Comparison of ENCODE assay signal across 15 cellular contexts in the genomic region with DNA sequence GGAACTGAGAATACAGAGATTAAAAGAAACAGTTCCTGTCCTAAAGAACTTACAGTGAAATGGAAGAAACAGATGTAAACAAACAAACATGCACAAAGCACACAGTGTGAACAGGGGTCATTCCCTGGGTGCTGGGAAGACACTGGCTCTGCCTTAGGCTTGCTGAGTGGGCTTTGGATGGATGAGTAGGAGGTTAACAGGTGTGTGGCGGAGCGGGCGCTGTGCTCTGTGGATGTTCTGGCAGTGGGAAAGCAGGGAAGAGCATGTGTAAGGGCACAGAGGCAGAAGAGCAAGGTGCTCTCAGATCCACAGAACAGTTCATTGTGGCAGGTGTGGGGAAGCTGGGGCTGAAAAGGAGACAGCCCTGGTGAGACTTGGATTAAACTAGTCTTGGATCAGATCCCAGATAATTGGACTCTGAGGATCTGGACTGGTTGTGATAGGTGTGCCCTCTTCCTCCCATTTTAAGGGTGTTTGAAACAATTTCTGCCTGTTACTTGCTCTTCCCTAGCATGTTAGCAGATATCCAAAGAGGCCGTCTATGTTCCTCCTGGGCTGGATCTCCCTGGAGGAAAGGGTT. TPM values are rescaled to one million over a fixed set of nuclear protein-coding genes. Genes with fewer than 3 reads are reported as not detected.
DNase-seq lines count a peak whose midpoint lies in the region; ATAC-seq and TF ChIP-seq lines count a peak whose summit lies in the region.
"Had no signal": no experiment of that assay in that cellular context is flagged by ENCODE, and none has a peak within 500 bp of the region (broad histone marks: within the 10 kb centered on the region; RNA-seq: fewer than 3 reads in every experiment).

No MANE protein-coding gene starts in this region.

- H3K9me3 Mint-ChIP-seq in MCF 10A (ENCODE audit: unreplicated experiment) (no peaks in the 10 kb centered on the region), brain (no peaks in the 10 kb centered on the region)
- H3K9me3 Mint-ChIP-seq: IgD-negative memory B cell had no signal

- no peak overlapping the region for H2BK20ac ChIP-seq in IMR-90 (ENCODE audit: low read depth, low read length)

- H3K36me3 ChIP-seq in breast epithelium (no peaks in the 10 kb centered on the region), IMR-90 (ENCODE audit: control insufficient read depth, insufficient read depth, low read length) (peaks cover 14% of the 10 kb centered on the region; the same call in 1 of the 2 replicates)

- TF ChIP-seq CTCF in MCF 10A (IDR thresholded peaks at IDR 0.05; ENCODE audit: unreplicated experiment) (no peak), breast epithelium (IDR thresholded peaks at IDR 0.05) (no peak), IMR-90 (conservative IDR thresholded peaks at IDR 0.05; ENCODE audit: low read depth, low read length) (no peak), brain (conservative IDR thresholded peaks at IDR 0.05) (no peak), coronary artery (IDR thresholded peaks at IDR 0.05) (no peak)

- TF ChIP-seq POLR2A in breast epithelium (IDR thresholded peaks at IDR 0.05) (no peak), IMR-90 (IDR thresholded peaks at IDR 0.05; ENCODE audit: low read depth, low read length) (no peak)

- intact Hi-C loops in MCF 10A (cut with micrococcal nuclease) (no loop called here), breast epithelium (cut with DNase I; ENCODE audit: low total_unique reads) (no loop called here), IMR-90 (cut with micrococcal nuclease) (no loop called here)

- H3K4ac ChIP-seq in IMR-90 (ENCODE audit: low read depth, low read length) = no peak overlapping the region

- H4K5ac ChIP-seq in IMR-90 (ENCODE audit: low read depth, low read length) = no peak overlapping the region

- no peak overlapping the region for H3K56ac ChIP-seq in IMR-90 (ENCODE audit: extremely low read depth, insufficient read depth, low read length)

- no peak overlapping the region for H2AK5ac ChIP-seq in IMR-90 (ENCODE audit: low read depth, low read length)

- H2AK9ac ChIP-seq in IMR-90 (replicated peaks; ENCODE audit: low read depth, low read length, poor library complexity) = peak overlapping the region; percentile 84

- H3K4me3 Mint-ChIP-seq in MCF 10A (ENCODE audit: unreplicated experiment) (no peak overlapping the region), brain (no peak overlapping the region)
- H3K4me3 Mint-ChIP-seq: IgD-negative memory B cell had no signal

- H3K4me3 ChIP-seq in breast epithelium = no peak overlapping the region
- H3K4me3 ChIP-seq in IMR-90 (ENCODE audit: insufficient read depth, low read depth, low read length) = no peak overlapping the region
- H3K4me3 ChIP-seq in coronary artery = no peak overlapping the region

- no peak overlapping the region for H3K27ac ChIP-seq in breast epithelium
- H3K27ac ChIP-seq in IMR-90 (ENCODE audit: insufficient read depth, low read length) = no peak overlapping the region
- no peak overlapping the region for H3K27ac ChIP-seq in coronary artery

- no peak overlapping the region for H3K4me2 ChIP-seq in IMR-90 (ENCODE audit: low read depth, low read length)

- dilution Hi-C loops in IMR-90 (cut with HindIII; ENCODE audit: low sequenced_read_pairs, unreplicated experiment) = no loop called here

- TF ChIP-seq RAD21 in IMR-90 (IDR thresholded peaks at IDR 0.05; ENCODE audit: low read length) = no peak

- CTCF ChIA-PET in MCF 10A (lab: Yijun Ruan, JAX) = interaction anchor here (1.6 kb wide), 1 partner anchor 21 kb away, joined by 3 read pairs; a partner anchor contains a TSS
- CTCF ChIA-PET in IMR-90 (lab: Yijun Ruan, JAX) = interaction anchor here (0.6 kb wide), 1 partner anchor 107 kb away, joined by 7 read pairs; no protein-coding TSS in a partner anchor

- H4K20me1 ChIP-seq in IMR-90 (ENCODE audit: insufficient read depth, low read length) = peaks cover 4% of the 10 kb centered on the region

- no peak overlapping the region for H4K8ac ChIP-seq in IMR-90 (ENCODE audit: low read depth in 2 of 2, low read length in 2 of 2)

- no CpG with 5 or more reads among the region's 4 CpGs for WGBS in IMR-90 (ENCODE audit: extremely low coverage in 2 of 2, insufficient read length in 1 of 2), 2 experiments

- H3K18ac ChIP-seq in IMR-90 (ENCODE audit: low read depth, low read length) = no peak overlapping the region

- H3K23ac ChIP-seq in IMR-90 (ENCODE audit: low read depth, low read length) = no peak overlapping the region; the same call in 1 of the 2 replicates

- no peaks in the 10 kb centered on the region for H3K27me3 Mint-ChIP-seq in MCF 10A (ENCODE audit: insufficient read depth, unreplicated experiment)
- peaks cover 3% of the 10 kb centered on the region for H3K27me3 Mint-ChIP-seq in brain
- H3K27me3 Mint-ChIP-seq: IgD-negative memory B cell had no signal

- H3K4me1 Mint-ChIP-seq in MCF 10A (ENCODE audit: insufficient read depth, unreplicated experiment) (peaks cover 38% of the 10 kb centered on the region), brain (peaks cover 15% of the 10 kb centered on the region)

- H3K79me1 ChIP-seq in IMR-90 (ENCODE audit: low read depth in 1 of 2, low read length in 2 of 2) = peaks cover 32 to 55% of the 10 kb centered on the region in 2 experiments

- H2BK5ac ChIP-seq in IMR-90 (ENCODE audit: low read depth, low read length, poor library complexity, severe bottlenecking) = no peak overlapping the region

- H2BK15ac ChIP-seq in IMR-90 (ENCODE audit: low read depth, low read length) = no peak overlapping the region

- DNase-seq in MCF 10A (ENCODE audit: unreplicated experiment) (no peak), breast epithelium (ENCODE audit: low spot score in 2 of 2) (no peak), IMR-90 (no peak), coronary artery (ENCODE audit: low spot score) (no peak), NCI-H1092 (lab: John Stamatoyannopoulos, UW) (no peak)
- DNase-seq: ACHN, NCI-H1092 treated with DMSO at 0.1 percent for 48 hours, NCI-H1694 treated with DMSO at 0.1 percent for 48 hours, NCI-H748 treated with DMSO at 0.1 percent for 48 hours, SHP77 had no signal

- POLR2A ChIA-PET in MCF 10A (lab: Yijun Ruan, JAX) (interaction anchor here (4.4 kb wide), 1 partner anchor 37 kb away, joined by 18 read pairs; a partner anchor contains a TSS), IMR-90 (lab: Charles Lee; ENCODE audit: unreplicated experiment) (interaction anchor here (0.7 kb wide), 1 partner anchor 656 kb away, joined by 6 read pairs; no protein-coding TSS in a partner anchor)

- H3K36me3 Mint-ChIP-seq in MCF 10A (ENCODE audit: insufficient read depth, unreplicated experiment) (peaks cover 41% of the 10 kb centered on the region), brain (no peaks in the 10 kb centered on the region)
- H3K36me3 Mint-ChIP-seq: IgD-negative memory B cell had no signal

- BruUV-seq in MCF 10A (replicated peaks; lab: Mats Ljungman, UMichigan) = no TSS peak
- BruUV-seq in IMR-90 (replicated peaks; lab: Mats Ljungman, UMichigan) = no TSS peak

- H3K14ac ChIP-seq in IMR-90 (replicated peaks; ENCODE audit: low read depth, low read length) = no peak overlapping the region

- H3K4me1 ChIP-seq in breast epithelium (no peaks in the 10 kb centered on the region), IMR-90 (ENCODE audit: control insufficient read depth, insufficient read depth, low read length) (0 out of 2 replicates have a peak, but pooled peaks cover 2% of the 10 kb centered on the region)

- no peak overlapping the region for H2BK120ac ChIP-seq in IMR-90 (ENCODE audit: low read depth, low read length)

- H3K9me1 ChIP-seq in IMR-90 (ENCODE audit: insufficient read depth, low read length) = peaks cover 15% of the 10 kb centered on the region; the same call in 1 of the 2 replicates

- in situ Hi-C loops in IMR-90 (cut with MboI; ENCODE audit: low sequenced_read_pairs) = no loop called here

- H3K9me3 ChIP-seq in breast epithelium (no peaks in the 10 kb centered on the region), IMR-90 (ENCODE audit: control insufficient read depth, insufficient read depth, low read length) (no peaks in the 10 kb centered on the region)
- H3K9me3 ChIP-seq: BE2C had no signal

- H3K9ac ChIP-seq in IMR-90 (ENCODE audit: low read depth, low read length) = no peak overlapping the region

- no peak for ATAC-seq in IMR-90 (ENCODE audit: low read depth)
- ATAC-seq in GM18519 (IDR thresholded peaks at IDR 0.05; ENCODE audit: low FRiP score, unreplicated experiment) = no peak
- ATAC-seq: Panc1 had no signal

- H3K27ac Mint-ChIP-seq in MCF 10A (ENCODE audit: low read depth, unreplicated experiment) = peak overlapping the region; percentile 39
- peak overlapping the region in 3 of 5 experiments; percentile 36 to 94 (median 41) for H3K27ac Mint-ChIP-seq in brain
- H3K27ac Mint-ChIP-seq: IgD-negative memory B cell had no signal

- H3K27me3 ChIP-seq in breast epithelium = no peaks in the 10 kb centered on the region
- no peaks in the 10 kb centered on the region for H3K27me3 ChIP-seq in IMR-90 (ENCODE audit: control insufficient read depth, insufficient read depth, low read length)
- H3K27me3 ChIP-seq: BE2C had no signal

- H2AFZ ChIP-seq in IMR-90 (replicated peaks; ENCODE audit: low read length, poor library complexity) = no peak overlapping the region

- H4K91ac ChIP-seq in IMR-90 (ENCODE audit: insufficient read depth, low read depth, low read length) = no peak overlapping the region

RNA-seq across cellular contexts. Expression of a gene that starts 8.1 kb away (rescaled TPM):
- total RNA-seq in MCF 10A (2022) = 5.4 and 6.7 TPM in 2 replicates
- 1 to 10 TPM; 1.2 to 2.1 (median 1.6) TPM for total RNA-seq in breast epithelium
- total RNA-seq in IMR-90 (2012; rRNA removed) = 2.8 and 3.2 TPM in 2 replicates
- 4.0 and 4.4 TPM in 2 replicates for polyA plus RNA-seq in IMR-90 (2012; rRNA removed)
- polyA plus RNA-seq in IMR-90 (2012; cell fraction: cytosol; rRNA removed) = 1.8 TPM in 2 replicates
- polyA plus RNA-seq in IMR-90 (2012; cell fraction: nucleus; rRNA removed; ENCODE audit: low replicate concordance) = 6.9 and 8.0 TPM in 2 replicates
- polyA plus RNA-seq in brain (ENCODE audit: insufficient read depth, low read depth, low replicate concordance) = 3.9 TPM

RNA-seq across cellular contexts. Expression of a gene that starts 20.7 kb away (rescaled TPM):
- not detected in 2 replicates for total RNA-seq in MCF 10A (2022)
- under 1 TPM in 2 of 3 donors, not detected in 1; 0.29 to 0.33 TPM for total RNA-seq in breast epithelium
- not detected in 2 replicates for total RNA-seq in IMR-90 (2012; rRNA removed)
- polyA plus RNA-seq in IMR-90 (2012; rRNA removed) = 0.05 and 0.06 TPM in 2 replicates
- polyA plus RNA-seq in IMR-90 (2012; cell fraction: cytosol; rRNA removed) = 0.04 and 0.13 TPM in 2 replicates
- polyA plus RNA-seq in IMR-90 (2012; cell fraction: nucleus; rRNA removed; ENCODE audit: low replicate concordance) = 0.15 and 0.34 TPM in 2 replicates
- 0.92 TPM for polyA plus RNA-seq in brain (ENCODE audit: insufficient read depth, low read depth, low replicate concordance)
- polyA plus RNA-seq: IgD-negative memory B cell had no signal

RNA-seq across cellular contexts. Expression of a gene that starts 26.4 kb away (rescaled TPM):
- total RNA-seq in MCF 10A (2022) (12.1 TPM in 2 replicates), breast epithelium (10 to 100 TPM; 66.5 to 79.3 (median 75.4) TPM), IMR-90 (2012; rRNA removed) (61.3 and 71.4 TPM in 2 replicates)
- polyA plus RNA-seq in IMR-90 (2012; rRNA removed) (47.0 and 50.0 TPM in 2 replicates), brain (ENCODE audit: insufficient read depth, low read depth, low replicate concordance) (123 TPM)
- polyA plus RNA-seq in IMR-90 (2012; cell fraction: cytosol; rRNA removed) = 21.2 and 58.0 TPM in 2 replicates
- 87.7 and 169 TPM in 2 replicates for polyA plus RNA-seq in IMR-90 (2012; cell fraction: nucleus; rRNA removed; ENCODE audit: low replicate concordance)

RNA-seq across cellular contexts. Expression of a gene that starts 36.9 kb away (rescaled TPM):
- 26.5 and 37.7 TPM in 2 replicates for total RNA-seq in MCF 10A (2022)
- 10 to 100 TPM; 36.0 to 52.0 (median 40.6) TPM for total RNA-seq in breast epithelium
- total RNA-seq in IMR-90 (2012; rRNA removed) = 16.5 and 17.8 TPM in 2 replicates
- 42.5 and 43.6 TPM in 2 replicates for polyA plus RNA-seq in IMR-90 (2012; rRNA removed)
- polyA plus RNA-seq in IMR-90 (2012; cell fraction: cytosol; rRNA removed) = 20.7 and 37.7 TPM in 2 replicates
- 191 and 195 TPM in 2 replicates for polyA plus RNA-seq in IMR-90 (2012; cell fraction: nucleus; rRNA removed; ENCODE audit: low replicate concordance)
- polyA plus RNA-seq in brain (ENCODE audit: insufficient read depth, low read depth, low replicate concordance) = 63.5 TPM

RNA-seq across cellular contexts. Expression of a gene that starts 49.8 kb away (rescaled TPM):
- total RNA-seq in MCF 10A (2022) (65.7 and 74.8 TPM in 2 replicates), breast epithelium (10 to 100 TPM; 34.7 to 45.8 (median 38.3) TPM), IMR-90 (2012; rRNA removed) (17.2 and 17.5 TPM in 2 replicates)
- polyA plus RNA-seq in IMR-90 (2012; rRNA removed) (38.3 and 40.9 TPM in 2 replicates), brain (ENCODE audit: insufficient read depth, low read depth, low replicate concordance) (77.5 TPM)
- polyA plus RNA-seq in IMR-90 (2012; cell fraction: cytosol; rRNA removed) = 28.3 and 33.9 TPM in 2 replicates
- polyA plus RNA-seq in IMR-90 (2012; cell fraction: nucleus; rRNA removed; ENCODE audit: low replicate concordance) = 91.0 and 111 TPM in 2 replicates
